ENCODE assay signal across 28 cellular contexts in the genomic region with DNA sequence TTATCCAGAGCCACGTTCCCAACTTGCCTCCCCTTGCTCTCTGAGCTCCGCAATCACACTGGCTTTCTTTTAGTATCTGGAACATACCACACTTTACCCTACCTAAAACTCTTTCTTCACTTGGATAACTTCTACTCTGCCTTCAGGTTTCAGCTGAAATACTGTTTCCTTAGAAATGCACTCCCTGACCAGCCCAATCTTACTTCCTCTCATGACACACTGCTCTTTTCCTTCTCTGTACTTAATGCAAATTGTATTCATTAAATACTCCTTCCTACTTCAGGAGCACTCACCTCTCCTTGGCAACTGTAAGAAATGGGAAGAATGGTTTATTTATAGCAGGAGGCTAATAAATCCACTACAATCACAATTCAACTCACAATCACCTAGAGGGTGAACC. TPM values are rescaled to one million over a fixed set of nuclear protein-coding genes. Genes with fewer than 3 reads are reported as not detected.
A peak's percentile ranks its signal among the peaks of the same experiment; 100 is the strongest.
DNase-seq lines count a peak whose midpoint lies in the region; ATAC-seq, FAIRE-seq and TF ChIP-seq lines count a peak whose summit lies in the region.
"Had no signal": no experiment of that assay in that cellular context is flagged by ENCODE, and none has a peak within 500 bp of the region (broad histone marks: within the 10 kb centered on the region; RNA-seq: fewer than 3 reads in every experiment).

No MANE protein-coding gene starts in this region.

- H3K9ac ChIP-seq in K562 (ENCODE audit: insufficient read depth in 1 of 2, low read depth in 2 of 2, low read length in 2 of 2): no peak overlapping the region

- no peaks in the 10 kb centered on the region for H3K36me3 Mint-ChIP-seq in activated T-cell treated with anti-CD3 and anti-CD28 coated beads, Interleukin-2, amount 50 U/mL, for 72 hours (ENCODE audit: insufficient read depth in 2 of 2)
- H3K36me3 Mint-ChIP-seq in activated T-cell treated with anti-CD3 and anti-CD28 coated beads, Interleukin-2, amount 50 U/mL, for 4 hours (ENCODE audit: insufficient read depth): peaks cover 7% of the 10 kb centered on the region
- H3K36me3 Mint-ChIP-seq in stimulated activated memory B cell treated with anti-CD40 and anti-IgM and Interleukin-4, amounts not matched to agents 10 μg/mL and 1 μg/mL and 100 μg/mL, for 72 hours: peaks cover 10% of the 10 kb centered on the region
- no peaks in the 10 kb centered on the region for H3K36me3 Mint-ChIP-seq in activated naive CD4-positive, alpha-beta T cell treated with anti-CD3 and anti-CD28 coated beads for 36 hours (ENCODE audit: low read depth)
- H3K36me3 Mint-ChIP-seq: activated CD4-positive, alpha-beta memory T cell treated with anti-CD3 and anti-CD28 coated beads for 36 hours; WTC11 had no signal

- H3K4me1 Mint-ChIP-seq in activated T-cell treated with anti-CD3 and anti-CD28 coated beads, Interleukin-2, amount 50 U/mL, for 72 hours (ENCODE audit: low read depth): peaks cover 6% of the 10 kb centered on the region
- H3K4me1 Mint-ChIP-seq in activated T-cell treated with anti-CD3 and anti-CD28 coated beads, Interleukin-2, amount 50 U/mL, for 4 hours (ENCODE audit: low read depth): peaks cover 6% of the 10 kb centered on the region
- peaks cover 20% of the 10 kb centered on the region for H3K4me1 Mint-ChIP-seq in stimulated activated memory B cell treated with anti-CD40 and anti-IgM and Interleukin-4, amounts not matched to agents 10 μg/mL and 1 μg/mL and 100 μg/mL, for 72 hours
- no peaks in the 10 kb centered on the region for H3K4me1 Mint-ChIP-seq in activated naive CD4-positive, alpha-beta T cell treated with anti-CD3 and anti-CD28 coated beads for 36 hours (ENCODE audit: low read depth)
- H3K4me1 Mint-ChIP-seq: WTC11 had no signal

- POLR2A ChIA-PET in K562 (lab: Yijun Ruan, JAX): interaction anchor here (4.2 kb wide), 1 partner anchor 16 kb away, joined by 33 read pairs; a partner anchor contains a TSS

- in situ Hi-C loops in K562 (cut with MboI): no loop called here

- TF ChIP-seq CTCF in NB4 (IDR thresholded peaks at IDR 0.05; ENCODE audit: low read depth, low read length) (no peak), K562 (IDR thresholded peaks at IDR 0.05 in 2 of 3, conservative IDR thresholded peaks at IDR 0.05 in 1 of 3; ENCODE audit: insufficient read depth in 2 of 3, low read depth in 1 of 3, low read length in 3 of 3) (no peak)

- no peak overlapping the region for H3K4me3 Mint-ChIP-seq in activated T-cell treated with anti-CD3 and anti-CD28 coated beads, Interleukin-2, amount 50 U/mL, for 72 hours
- H3K4me3 Mint-ChIP-seq in activated T-cell treated with anti-CD3 and anti-CD28 coated beads, Interleukin-2, amount 50 U/mL, for 4 hours: no peak overlapping the region
- peak overlapping the region; percentile 46 for H3K4me3 Mint-ChIP-seq in stimulated activated memory B cell treated with anti-CD40 and anti-IgM and Interleukin-4, amounts not matched to agents 10 μg/mL and 1 μg/mL and 100 μg/mL, for 72 hours
- H3K4me3 Mint-ChIP-seq in activated naive CD4-positive, alpha-beta T cell treated with anti-CD3 and anti-CD28 coated beads for 36 hours: no peak overlapping the region
- H3K4me3 Mint-ChIP-seq: activated CD4-positive, alpha-beta memory T cell treated with anti-CD3 and anti-CD28 coated beads for 36 hours; naive thymus-derived CD4-positive, alpha-beta T cell; WTC11 had no signal

- TF ChIP-seq EP300 in K562 (IDR thresholded peaks at IDR 0.05; ENCODE audit: low read length): no peak

- peak; percentile 63 for FAIRE-seq in K562 (lab: Jason Lieb, UNC)

- peak overlapping the region; percentile 29; the same call in 1 of the 2 replicates for H2AFZ ChIP-seq in K562 (ENCODE audit: low read depth, low read length)

- H3K4me2 ChIP-seq in K562 (ENCODE audit: insufficient read depth, low read length): no peak overlapping the region
- H3K4me2 ChIP-seq: smooth muscle cell had no signal

- intact Hi-C loops in K562 (cut with micrococcal nuclease): no loop called here
- intact Hi-C loops in activated naive CD4-positive, alpha-beta T cell treated with anti-CD3 and anti-CD28 coated beads for 36 hours (cut with micrococcal nuclease): no loop called here

- CTCF ChIA-PET in K562 (lab: Yijun Ruan, JAX; ENCODE audit: low intra/inter-chr PET ratio): no interaction called here
- CTCF ChIA-PET in activated naive CD4-positive, alpha-beta T cell treated with anti-CD3 and anti-CD28 coated beads for 36 hours (lab: Charles Lee): no interaction called here

- no peak for TF ChIP-seq RAD21 in K562 (CRISPR knock-in tag; conservative IDR thresholded peaks at IDR 0.05 in 1 of 2, IDR thresholded peaks at IDR 0.05 in 1 of 2)

- BruUV-seq in K562 (replicated peaks; lab: Mats Ljungman, UMichigan): no TSS peak

- H3K9me3 Mint-ChIP-seq in activated T-cell treated with anti-CD3 and anti-CD28 coated beads, Interleukin-2, amount 50 U/mL, for 72 hours: no peaks in the 10 kb centered on the region
- H3K9me3 Mint-ChIP-seq in activated T-cell treated with anti-CD3 and anti-CD28 coated beads, Interleukin-2, amount 50 U/mL, for 4 hours: no peaks in the 10 kb centered on the region
- H3K9me3 Mint-ChIP-seq in stimulated activated memory B cell treated with anti-CD40 and anti-IgM and Interleukin-4, amounts not matched to agents 10 μg/mL and 1 μg/mL and 100 μg/mL, for 72 hours: no peaks in the 10 kb centered on the region
- H3K9me3 Mint-ChIP-seq in activated naive CD4-positive, alpha-beta T cell treated with anti-CD3 and anti-CD28 coated beads for 36 hours: no peaks in the 10 kb centered on the region
- H3K9me3 Mint-ChIP-seq: activated CD4-positive, alpha-beta memory T cell treated with anti-CD3 and anti-CD28 coated beads for 36 hours; naive thymus-derived CD4-positive, alpha-beta T cell; WTC11 had no signal

- ATAC-seq in activated T-cell treated with anti-CD3 and anti-CD28 coated beads, Interleukin-2, amount 50 U/mL, for 72 hours (replicated peaks in 1 of 2): no peak
- no peak for ATAC-seq in activated T-cell treated with anti-CD3 and anti-CD28 coated beads, Interleukin-2, amount 50 U/mL, for 4 hours
- ATAC-seq in K562: peak; percentile 36; the same call in 1 of the 3 replicates
- ATAC-seq in stimulated activated memory B cell treated with anti-CD40 and anti-IgM and Interleukin-4, amounts not matched to agents 10 μg/mL and 1 μg/mL and 100 μg/mL, for 72 hours: peak; percentile 72
- no peak for ATAC-seq in activated CD4-positive, CD25-positive, alpha-beta regulatory T cell treated with anti-CD3 and anti-CD28 coated beads, Interleukin-2, amount 50 U/mL, for 24 hours
- ATAC-seq: naive thymus-derived CD4-positive, alpha-beta T cell; WTC11 had no signal

- H3K27me3 Mint-ChIP-seq in activated T-cell treated with anti-CD3 and anti-CD28 coated beads, Interleukin-2, amount 50 U/mL, for 72 hours (ENCODE audit: low read depth): peaks cover 6% of the 10 kb centered on the region
- no peaks in the 10 kb centered on the region for H3K27me3 Mint-ChIP-seq in activated T-cell treated with anti-CD3 and anti-CD28 coated beads, Interleukin-2, amount 50 U/mL, for 4 hours (ENCODE audit: low read depth)
- no peaks in the 10 kb centered on the region for H3K27me3 Mint-ChIP-seq in stimulated activated memory B cell treated with anti-CD40 and anti-IgM and Interleukin-4, amounts not matched to agents 10 μg/mL and 1 μg/mL and 100 μg/mL, for 72 hours
- H3K27me3 Mint-ChIP-seq in activated naive CD4-positive, alpha-beta T cell treated with anti-CD3 and anti-CD28 coated beads for 36 hours (ENCODE audit: low read depth): no peaks in the 10 kb centered on the region
- H3K27me3 Mint-ChIP-seq: activated CD4-positive, alpha-beta memory T cell treated with anti-CD3 and anti-CD28 coated beads for 36 hours had no signal

- H3K27ac ChIP-seq in K562 (ENCODE audit: extremely low read depth, low read depth, low read length): no peak overlapping the region
- H3K27ac ChIP-seq: left ventricle myocardium inferior, SK-N-MC had no signal

- no peaks in the 10 kb centered on the region for H3K9me3 ChIP-seq in K562 (replicated peaks; ENCODE audit: control insufficient read depth, insufficient read depth, low read depth, low read length)
- H3K9me3 ChIP-seq: left ventricle myocardium inferior had no signal

- DNase-seq in activated T-cell treated with anti-CD3 and anti-CD28 coated beads, Interleukin-2, amount 50 U/mL, for 72 hours: no peak
- DNase-seq in activated T-cell treated with anti-CD3 and anti-CD28 coated beads, Interleukin-2, amount 50 U/mL, for 4 hours: no peak
- peak; percentile 26 for DNase-seq in NB4 (ENCODE audit: low read depth)
- no peak for DNase-seq in K562 (ENCODE audit: extremely low read depth in 1 of 4, low spot score in 3 of 4)
- no peak for DNase-seq in activated naive CD4-positive, alpha-beta T cell treated with anti-CD3 and anti-CD28 coated beads for 36 hours
- no peak for DNase-seq in activated CD8-positive, alpha-beta memory T cell treated with anti-CD3 and anti-CD28 coated beads for 24 hours
- DNase-seq: ACHN; activated CD4-positive, alpha-beta memory T cell treated with anti-CD3 and anti-CD28 coated beads for 36 hours; activated naive CD4-positive, alpha-beta T cell; activated T-cell treated with anti-CD3 and anti-CD28 coated beads, Interleukin-2, amount 50 U/mL, for 1 hour; amniotic stem cell; C1 segment of cervical spinal cord; effector memory CD4-positive, alpha-beta T cell; foreskin melanocyte; IMR-90; left ventricle myocardium inferior; naive thymus-derived CD4-positive, alpha-beta T cell; NCI-H2171; NCI-H524; NK-92 treated with Interleukin-12 subunit alpha and Interleukin-12 subunit beta, amount 100 ng/mL, for 24 hours; RPMI8226; stimulated activated CD4-positive, alpha-beta T cell treated with anti-CD3 and anti-CD28 coated beads, Interleukin-2, amount 100 ng/mL, for 48 hours; stimulated activated naive CD4-positive, alpha-beta T cell had no signal

- H3K9me1 ChIP-seq in K562 (ENCODE audit: control insufficient read depth, insufficient read depth, low read length): no peaks in the 10 kb centered on the region

- TF ChIP-seq POLR2A in NB4 (IDR thresholded peaks at IDR 0.05; ENCODE audit: extremely low read depth, insufficient read length) (no peak), K562 (conservative IDR thresholded peaks at IDR 0.05) (no peak)

- WGBS in K562 (ENCODE audit: insufficient coverage, low coverage, missing lambda C conversion rate): 14% methylated on average over 2 of the region's 2 CpGs

- no peaks in the 10 kb centered on the region for H3K4me1 ChIP-seq in K562 (replicated peaks in 1 of 2; ENCODE audit: control insufficient read depth in 2 of 2, insufficient read depth in 2 of 2, low read length in 2 of 2)
- H3K4me1 ChIP-seq: left ventricle myocardium inferior had no signal

- H3K79me2 ChIP-seq in K562 (ENCODE audit: control insufficient read depth, insufficient read depth, low read length): no peaks in the 10 kb centered on the region

- peak overlapping the region; percentile 52 for H3K27ac Mint-ChIP-seq in activated T-cell treated with anti-CD3 and anti-CD28 coated beads, Interleukin-2, amount 50 U/mL, for 72 hours
- peak overlapping the region; percentile 79 for H3K27ac Mint-ChIP-seq in stimulated activated memory B cell treated with anti-CD40 and anti-IgM and Interleukin-4, amounts not matched to agents 10 μg/mL and 1 μg/mL and 100 μg/mL, for 72 hours
- no peak overlapping the region for H3K27ac Mint-ChIP-seq in activated naive CD4-positive, alpha-beta T cell treated with anti-CD3 and anti-CD28 coated beads for 36 hours
- H3K27ac Mint-ChIP-seq: activated CD4-positive, alpha-beta memory T cell treated with anti-CD3 and anti-CD28 coated beads for 36 hours; WTC11 had no signal

- H3K27me3 ChIP-seq in K562 (ENCODE audit: control insufficient read depth in 2 of 2, insufficient read depth in 2 of 2, low read length in 2 of 2): peaks cover 11 to 21% of the 10 kb centered on the region in 2 experiments; a peak in 4 of 5 replicates

- no peaks in the 10 kb centered on the region for H3K36me3 ChIP-seq in K562 (ENCODE audit: control insufficient read depth, insufficient read depth, low read length)
- H3K36me3 ChIP-seq: left ventricle myocardium inferior had no signal

- H3K4me3 ChIP-seq in NB4 (ENCODE audit: low read depth, low read length) (no peak overlapping the region), K562 (no peak overlapping the region)
- H3K4me3 ChIP-seq: left ventricle myocardium inferior, SK-N-MC, smooth muscle cell had no signal

- H4K20me1 ChIP-seq in K562 (replicated peaks; ENCODE audit: control insufficient read depth, insufficient read depth, low read length): no peaks in the 10 kb centered on the region; the same call in 1 of the 2 replicates

RNA-seq across cellular contexts. Expression of a gene that starts 15.2 kb away (rescaled TPM):
- 1 to 10 TPM; 5.9 to 6.5 TPM for total RNA-seq in activated T-cell treated with anti-CD3 and anti-CD28 coated beads, Interleukin-2, amount 50 U/mL, for 72 hours
- total RNA-seq in activated T-cell treated with anti-CD3 and anti-CD28 coated beads, Interleukin-2, amount 50 U/mL, for 4 hours: 1 to 10 TPM; 4.2 to 5.1 (median 4.8) TPM
- 2.4 and 3.7 TPM in 2 replicates for total RNA-seq in K562 (2011; cell fraction: chromatin; rRNA removed; ENCODE audit: low replicate concordance)
- 2.0 and 2.6 TPM in 2 replicates for total RNA-seq in K562 (2011; cell fraction: nucleolus; rRNA removed)
- 1.8 and 3.5 TPM in 2 replicates for total RNA-seq in K562 (2011; cell fraction: nucleoplasm; rRNA removed)
- total RNA-seq in K562 (2014; rRNA removed) (1.3 and 1.7 TPM in 2 replicates), K562 (2014; rRNA removed; fragmentation: Illumina TruSeq; extraction: Trizol) (0.84 and 1.8 TPM in 2 replicates), K562 (2015; rRNA removed; fragmentation: Illumina TruSeq; extraction: Trizol) (1.2 and 1.7 TPM in 2 replicates), K562 (2021) (0.86 and 0.94 TPM in 2 replicates)
- polyA plus RNA-seq in K562 (2011; rRNA removed) (1.5 and 1.7 TPM in 2 replicates), K562 (2014; fragmentation: Illumina TruSeq; extraction: Trizol) (0.79 and 1.4 TPM in 2 replicates), K562 (2014; fragmentation: Nextera tagmentation; extraction: Ambion mirVana) (under 1 TPM; 0.18 to 0.41 TPM), K562 (2014; rRNA removed) (0.61 and 1.6 TPM in 2 replicates)
- polyA plus RNA-seq in K562 (2011; cell fraction: cytosol; rRNA removed): 0.67 and 0.81 TPM in 2 replicates
- 3.7 and 4.2 TPM in 2 replicates for polyA plus RNA-seq in K562 (2011; cell fraction: nucleus; rRNA removed)
- 2.2 and 3.0 TPM in 2 replicates for polyA plus RNA-seq in K562 (2012)
- 0.84 and 0.91 TPM in 2 replicates for polyA minus RNA-seq in K562 (2011; rRNA and poly(A)+ RNA removed)
- polyA minus RNA-seq in K562 (2011; cell fraction: cytosol; rRNA and poly(A)+ RNA removed): 0.86 and 1.5 TPM in 2 replicates
- 1.2 and 1.6 TPM in 2 replicates for polyA minus RNA-seq in K562 (2011; cell fraction: nucleus; rRNA and poly(A)+ RNA removed)
- total RNA-seq in activated naive CD4-positive, alpha-beta T cell treated with anti-CD3 and anti-CD28 coated beads for 36 hours: 1 to 10 TPM; 3.5 to 5.2 TPM

RNA-seq across cellular contexts. Expression of a gene that starts 16.3 kb away (rescaled TPM):
- 10 to 100 TPM; 61.0 to 66.7 TPM for total RNA-seq in activated T-cell treated with anti-CD3 and anti-CD28 coated beads, Interleukin-2, amount 50 U/mL, for 72 hours
- 10 to 100 TPM; 82.4 to 87.2 (median 84.4) TPM for total RNA-seq in activated T-cell treated with anti-CD3 and anti-CD28 coated beads, Interleukin-2, amount 50 U/mL, for 4 hours
- 33.3 and 101 TPM in 2 replicates for total RNA-seq in K562 (2011; cell fraction: chromatin; rRNA removed; ENCODE audit: low replicate concordance)
- 57.9 and 76.5 TPM in 2 replicates for total RNA-seq in K562 (2011; cell fraction: nucleolus; rRNA removed)
- total RNA-seq in K562 (2011; cell fraction: nucleoplasm; rRNA removed): 40.2 and 43.9 TPM in 2 replicates
- total RNA-seq in K562 (2014; rRNA removed): 50.6 and 65.4 TPM in 2 replicates
- 24.9 and 29.5 TPM in 2 replicates for total RNA-seq in K562 (2014; rRNA removed; fragmentation: Illumina TruSeq; extraction: Trizol)
- total RNA-seq in K562 (2015; rRNA removed; fragmentation: Illumina TruSeq; extraction: Trizol): 60.3 and 60.4 TPM in 2 replicates
- total RNA-seq in K562 (2021): 72.8 and 76.3 TPM in 2 replicates
- polyA plus RNA-seq in K562 (2011; rRNA removed): 16.1 and 16.7 TPM in 2 replicates
- 13.0 and 28.0 TPM in 2 replicates for polyA plus RNA-seq in K562 (2011; cell fraction: cytosol; rRNA removed)
- polyA plus RNA-seq in K562 (2011; cell fraction: nucleus; rRNA removed): 23.6 and 47.0 TPM in 2 replicates
- 54.7 and 58.7 TPM in 2 replicates for polyA plus RNA-seq in K562 (2012)
- polyA plus RNA-seq in K562 (2014; fragmentation: Illumina TruSeq; extraction: Trizol): 66.5 and 77.3 TPM in 2 replicates
- 10 to 100 TPM; 10.9 to 13.7 TPM for polyA plus RNA-seq in K562 (2014; fragmentation: Nextera tagmentation; extraction: Ambion mirVana)
- 42.7 and 44.1 TPM in 2 replicates for polyA plus RNA-seq in K562 (2014; rRNA removed)
- polyA minus RNA-seq in K562 (2011; rRNA and poly(A)+ RNA removed): 20.0 and 29.4 TPM in 2 replicates
- polyA minus RNA-seq in K562 (2011; cell fraction: cytosol; rRNA and poly(A)+ RNA removed): 18.7 and 24.0 TPM in 2 replicates
- 27.9 and 29.5 TPM in 2 replicates for polyA minus RNA-seq in K562 (2011; cell fraction: nucleus; rRNA and poly(A)+ RNA removed)
- total RNA-seq in activated naive CD4-positive, alpha-beta T cell treated with anti-CD3 and anti-CD28 coated beads for 36 hours: 10 to 100 TPM; 39.3 to 39.7 TPM

RNA-seq across cellular contexts. Expression of a gene that starts 23.0 kb away (rescaled TPM):
- 10 to 100 TPM; 59.0 to 68.8 TPM for total RNA-seq in activated T-cell treated with anti-CD3 and anti-CD28 coated beads, Interleukin-2, amount 50 U/mL, for 72 hours
- 10 to 100 TPM; 36.3 to 42.6 (median 37.4) TPM for total RNA-seq in activated T-cell treated with anti-CD3 and anti-CD28 coated beads, Interleukin-2, amount 50 U/mL, for 4 hours
- 18.9 and 64.5 TPM in 2 replicates for total RNA-seq in K562 (2011; cell fraction: chromatin; rRNA removed; ENCODE audit: low replicate concordance)
- 109 and 128 TPM in 2 replicates for total RNA-seq in K562 (2011; cell fraction: nucleolus; rRNA removed)
- 45.6 and 53.0 TPM in 2 replicates for total RNA-seq in K562 (2011; cell fraction: nucleoplasm; rRNA removed)
- 127 and 152 TPM in 2 replicates for total RNA-seq in K562 (2014; rRNA removed)
- 18.9 and 25.9 TPM in 2 replicates for total RNA-seq in K562 (2014; rRNA removed; fragmentation: Illumina TruSeq; extraction: Trizol)
- 44.9 and 47.9 TPM in 2 replicates for total RNA-seq in K562 (2015; rRNA removed; fragmentation: Illumina TruSeq; extraction: Trizol)
- total RNA-seq in K562 (2021): 124 and 135 TPM in 2 replicates
- 28.2 and 31.7 TPM in 2 replicates for polyA plus RNA-seq in K562 (2011; rRNA removed)
- polyA plus RNA-seq in K562 (2011; cell fraction: cytosol; rRNA removed): 38.6 and 141 TPM in 2 replicates
- 136 and 297 TPM in 2 replicates for polyA plus RNA-seq in K562 (2011; cell fraction: nucleus; rRNA removed)
- polyA plus RNA-seq in K562 (2012): 70.7 and 78.6 TPM in 2 replicates
- 19.4 and 33.7 TPM in 2 replicates for polyA plus RNA-seq in K562 (2014; fragmentation: Illumina TruSeq; extraction: Trizol)
- polyA plus RNA-seq in K562 (2014; fragmentation: Nextera tagmentation; extraction: Ambion mirVana): 1 to 10 TPM; 2.9 to 5.9 TPM
- 153 and 185 TPM in 2 replicates for polyA plus RNA-seq in K562 (2014; rRNA removed)
- 2.2 and 5.8 TPM in 2 replicates for polyA minus RNA-seq in K562 (2011; rRNA and poly(A)+ RNA removed)
- 13.8 and 18.6 TPM in 2 replicates for polyA minus RNA-seq in K562 (2011; cell fraction: cytosol; rRNA and poly(A)+ RNA removed)
- polyA minus RNA-seq in K562 (2011; cell fraction: nucleus; rRNA and poly(A)+ RNA removed): 16.7 and 26.0 TPM in 2 replicates
- 10 to 100 TPM; 45.3 to 53.6 TPM for total RNA-seq in activated naive CD4-positive, alpha-beta T cell treated with anti-CD3 and anti-CD28 coated beads for 36 hours

RNA-seq across cellular contexts. Expression of a gene that starts 40.0 kb away (rescaled TPM):
- total RNA-seq in activated T-cell treated with anti-CD3 and anti-CD28 coated beads, Interleukin-2, amount 50 U/mL, for 72 hours: 10 to 100 TPM in 1 of 2 donors, 1 to 10 TPM in 1; 3.4 to 14.1 TPM
- total RNA-seq in activated T-cell treated with anti-CD3 and anti-CD28 coated beads, Interleukin-2, amount 50 U/mL, for 4 hours: 1 to 10 TPM in 2 of 3 donors, under 1 TPM in 1; 0.38 to 6.6 (median 1.1) TPM
- 9.0 and 11.0 TPM in 2 replicates for total RNA-seq in K562 (2011; cell fraction: chromatin; rRNA removed; ENCODE audit: low replicate concordance)
- total RNA-seq in K562 (2011; cell fraction: nucleolus; rRNA removed): 5.9 and 6.2 TPM in 2 replicates
- total RNA-seq in K562 (2011; cell fraction: nucleoplasm; rRNA removed): 8.1 and 8.8 TPM in 2 replicates
- total RNA-seq in K562 (2014; rRNA removed): 0.23 and 0.41 TPM in 2 replicates
- total RNA-seq in K562 (2014; rRNA removed; fragmentation: Illumina TruSeq; extraction: Trizol): 0.32 and 0.47 TPM in 2 replicates
- 0.34 and 0.65 TPM in 2 replicates for total RNA-seq in K562 (2015; rRNA removed; fragmentation: Illumina TruSeq; extraction: Trizol)
- 0.83 and 0.95 TPM in 2 replicates for total RNA-seq in K562 (2021)
- polyA plus RNA-seq in K562 (2011; rRNA removed): 1.8 and 3.1 TPM in 2 replicates
- polyA plus RNA-seq in K562 (2011; cell fraction: cytosol; rRNA removed): 1.8 and 3.1 TPM in 2 replicates
- polyA plus RNA-seq in K562 (2011; cell fraction: nucleus; rRNA removed): 12.1 and 14.8 TPM in 2 replicates
- polyA plus RNA-seq in K562 (2012): 0.79 and 2.9 TPM in 2 replicates
- polyA plus RNA-seq in K562 (2014; fragmentation: Illumina TruSeq; extraction: Trizol): 0.73 and 0.93 TPM in 2 replicates
- under 1 TPM; 0.13 to 0.21 TPM for polyA plus RNA-seq in K562 (2014; fragmentation: Nextera tagmentation; extraction: Ambion mirVana)
- polyA plus RNA-seq in K562 (2014; rRNA removed): 0.62 and 1.6 TPM in 2 replicates
- 0.30 TPM in 1 of 2 replicates, not detected in the other for polyA minus RNA-seq in K562 (2011; rRNA and poly(A)+ RNA removed)
- polyA minus RNA-seq in K562 (2011; cell fraction: cytosol; rRNA and poly(A)+ RNA removed): not detected in 2 replicates
- 1.1 and 1.6 TPM in 2 replicates for polyA minus RNA-seq in K562 (2011; cell fraction: nucleus; rRNA and poly(A)+ RNA removed)
- total RNA-seq in activated naive CD4-positive, alpha-beta T cell treated with anti-CD3 and anti-CD28 coated beads for 36 hours: under 1 TPM; 0.27 to 0.29 TPM
- total RNA-seq: IMR-90 had no signal

RNA-seq across cellular contexts. Expression of a gene that starts 50.8 kb away (rescaled TPM):
- total RNA-seq in activated T-cell treated with anti-CD3 and anti-CD28 coated beads, Interleukin-2, amount 50 U/mL, for 72 hours: 1 to 10 TPM; 5.4 to 5.6 TPM
- total RNA-seq in activated T-cell treated with anti-CD3 and anti-CD28 coated beads, Interleukin-2, amount 50 U/mL, for 4 hours: under 1 TPM; 0.26 to 0.46 (median 0.41) TPM
- 3.4 and 9.9 TPM in 2 replicates for total RNA-seq in K562 (2011; cell fraction: chromatin; rRNA removed; ENCODE audit: low replicate concordance)
- 1.8 and 4.7 TPM in 2 replicates for total RNA-seq in K562 (2011; cell fraction: nucleolus; rRNA removed)
- total RNA-seq in K562 (2011; cell fraction: nucleoplasm; rRNA removed): 2.4 and 3.8 TPM in 2 replicates
- 0.14 and 0.29 TPM in 2 replicates for total RNA-seq in K562 (2014; rRNA removed)
- total RNA-seq in K562 (2014; rRNA removed; fragmentation: Illumina TruSeq; extraction: Trizol): not detected in 2 replicates
- total RNA-seq in K562 (2015; rRNA removed; fragmentation: Illumina TruSeq; extraction: Trizol): 0.29 and 0.41 TPM in 2 replicates
- total RNA-seq in K562 (2021): 0.55 and 1.2 TPM in 2 replicates
- polyA plus RNA-seq in K562 (2011; rRNA removed): 0.18 and 0.20 TPM in 2 replicates
- 0.40 and 0.56 TPM in 2 replicates for polyA plus RNA-seq in K562 (2011; cell fraction: cytosol; rRNA removed)
- 1.0 and 2.9 TPM in 2 replicates for polyA plus RNA-seq in K562 (2011; cell fraction: nucleus; rRNA removed)
- 0.47 and 2.1 TPM in 2 replicates for polyA plus RNA-seq in K562 (2012)
- polyA plus RNA-seq in K562 (2014; fragmentation: Illumina TruSeq; extraction: Trizol): 0.13 and 0.24 TPM in 2 replicates
- under 1 TPM; 0.07 to 0.11 TPM for polyA plus RNA-seq in K562 (2014; fragmentation: Nextera tagmentation; extraction: Ambion mirVana)
- polyA plus RNA-seq in K562 (2014; rRNA removed): 0.12 and 0.15 TPM in 2 replicates
- polyA minus RNA-seq in K562 (2011; rRNA and poly(A)+ RNA removed): not detected in 2 replicates
- not detected in 2 replicates for polyA minus RNA-seq in K562 (2011; cell fraction: cytosol; rRNA and poly(A)+ RNA removed)
- polyA minus RNA-seq in K562 (2011; cell fraction: nucleus; rRNA and poly(A)+ RNA removed): not detected in 2 replicates
- total RNA-seq in activated naive CD4-positive, alpha-beta T cell treated with anti-CD3 and anti-CD28 coated beads for 36 hours: 1 to 10 TPM; 2.3 to 2.6 TPM
- total RNA-seq: smooth muscle cell had no signal

Comparison
In these comparisons a context has a peak if more than half of its experiments do, and no peak if none do; other contexts are left out.
1. ATAC-seq: peak in K562 (single experiment) and stimulated activated memory B cell treated with anti-CD40 and anti-IgM and Interleukin-4, amounts not matched to agents 10 μg/mL and 1 μg/mL and 100 μg/mL, for 72 hours (single experiment); none in activated T-cell treated with anti-CD3 and anti-CD28 coated beads, Interleukin-2, amount 50 U/mL, for 72 hours (0 of 2), activated T-cell treated with anti-CD3 and anti-CD28 coated beads, Interleukin-2, amount 50 U/mL, for 4 hours (0 of 2) and activated CD4-positive, CD25-positive, alpha-beta regulatory T cell treated with anti-CD3 and anti-CD28 coated beads, Interleukin-2, amount 50 U/mL, for 24 hours (0 of 2).